In the genomic region with DNA sequence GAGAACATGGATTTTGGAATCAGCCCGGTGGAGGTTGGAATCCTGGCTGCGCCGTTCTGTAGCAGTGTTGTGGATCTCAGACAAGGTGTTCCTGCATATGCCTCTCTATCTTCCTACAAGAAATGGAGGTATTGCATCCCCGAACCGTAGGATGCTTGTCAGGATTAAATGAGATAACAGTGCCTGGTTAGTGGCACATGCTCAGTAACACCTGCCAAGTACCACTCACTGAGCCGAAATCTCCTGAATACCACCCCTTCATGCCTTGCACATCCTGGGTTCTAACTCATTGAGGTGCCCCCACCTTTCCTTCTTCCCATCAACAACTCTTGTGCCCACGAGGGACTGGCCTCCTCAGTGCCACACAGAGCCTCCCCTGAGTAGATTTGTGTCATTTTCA, we compare ENCODE assay signal across 30 cellular contexts.
DNase-seq lines count a peak whose midpoint lies in the region; ATAC-seq and TF ChIP-seq lines count a peak whose summit lies in the region.
"Had no signal": no experiment of that assay in that cellular context is flagged by ENCODE, and none has a peak within 500 bp of the region (broad histone marks: within the 10 kb centered on the region; RNA-seq: fewer than 3 reads in every experiment).

No MANE protein-coding gene starts in this region.

- TF ChIP-seq POLR2A in GM18505 (IDR thresholded peaks at IDR 0.05; ENCODE audit: borderline replicate concordance, extremely low read depth, insufficient read depth, insufficient read length) (no peak), upper lobe of left lung (IDR thresholded peaks at IDR 0.05) (no peak)

- in situ Hi-C loops in G401 (cut with HindIII; ENCODE audit: low sequenced_read_pairs) = no loop called here

- H3K36me3 ChIP-seq in muscle layer of colon (ENCODE audit: insufficient read depth, low read length) = no peaks in the 10 kb centered on the region
- no peaks in the 10 kb centered on the region for H3K36me3 ChIP-seq in upper lobe of left lung
- H3K36me3 ChIP-seq: ascending aorta, BLaER1, cardiac muscle cell, neutrophil, Peyer's patch, stomach, tibial nerve, WERI-Rb-1 had no signal

- no peak overlapping the region for H3K9ac ChIP-seq in muscle layer of colon (ENCODE audit: low read length)
- H3K9ac ChIP-seq: BLaER1 had no signal

- no peak for TF ChIP-seq CTCF in upper lobe of left lung (IDR thresholded peaks at IDR 0.05)

- no peaks in the 10 kb centered on the region for H3K27me3 ChIP-seq in muscle layer of colon (ENCODE audit: control insufficient read depth in 1 of 2, insufficient read depth in 2 of 2, low read length in 2 of 2)
- H3K27me3 ChIP-seq in upper lobe of left lung = no peaks in the 10 kb centered on the region
- H3K27me3 ChIP-seq: ascending aorta, BLaER1, cardiac muscle cell, foreskin keratinocyte, neutrophil, Peyer's patch, stomach, tibial nerve had no signal

- no peaks in the 10 kb centered on the region for H3K9me3 ChIP-seq in muscle layer of colon (ENCODE audit: low read length)
- H3K9me3 ChIP-seq in upper lobe of left lung = no peaks in the 10 kb centered on the region
- H3K9me3 ChIP-seq: ascending aorta, neutrophil, Peyer's patch, psoas muscle, stomach, tibial nerve had no signal

- WGBS in upper lobe of left lung, 2 donors = 92 to 94% methylated on average over 7 of the region's 7 CpGs

- ATAC-seq in GM18505 (IDR thresholded peaks at IDR 0.05; ENCODE audit: unreplicated experiment) = no peak
- no peak for ATAC-seq in upper lobe of left lung (ENCODE audit: low FRiP score in 2 of 2)
- ATAC-seq: esophagus mucosa; foreskin keratinocyte; naive thymus-derived CD4-positive, alpha-beta T cell; psoas muscle had no signal

- H3K27ac ChIP-seq in caudate nucleus (ENCODE audit: low read depth, low read length) = peak overlapping the region; percentile 79
- no peak overlapping the region for H3K27ac ChIP-seq in muscle layer of colon (ENCODE audit: low read depth, low read length)
- H3K27ac ChIP-seq in upper lobe of left lung = no peak overlapping the region
- H3K27ac ChIP-seq: ascending aorta, BLaER1, cardiac muscle cell, foreskin keratinocyte, neutrophil, psoas muscle, stomach, tibial nerve, WERI-Rb-1 had no signal

- H3K4me3 ChIP-seq in muscle layer of colon (ENCODE audit: low read depth in 1 of 2, low read length in 2 of 2) = peak overlapping the region; percentile 2 to 31
- H3K4me3 ChIP-seq in upper lobe of left lung = peak overlapping the region in 1 of 4 donors; percentile 20
- H3K4me3 ChIP-seq: BLaER1, cardiac muscle cell, Peyer's patch, psoas muscle, tibial nerve had no signal

- DNase-seq in Ammon's horn (ENCODE audit: low spot score) (peak; percentile 6), G401 (ENCODE audit: low spot score) (peak; percentile 74), caudate nucleus (lab: John Stamatoyannopoulos, UW) (peak in 4 of 61 donors; percentile 19 to 59 (median 36)), upper lobe of left lung (no peak)
- DNase-seq in activated CD4-positive, alpha-beta T cell treated with anti-CD3 and anti-CD28 coated beads, Interleukin-2, amount 50 U/mL, for 48 hours = no peak
- DNase-seq: activated CD4-positive, alpha-beta T cell treated with anti-CD3 and anti-CD28 coated beads, Interleukin-2, amount 10 ng/mL, durations not matched to agents 7 days and 5 days; activated effector memory CD4-positive, alpha-beta T cell treated with anti-CD3 and anti-CD28 coated beads, Interleukin-2, amount 50 U/mL, for 16 hours; activated naive CD8-positive, alpha-beta T cell treated with anti-CD3 and anti-CD28 coated beads for 36 hours; activated T-cell treated with anti-CD3 and anti-CD28 coated beads, Interleukin-2, amount 50 U/mL, for 24 hours; foreskin keratinocyte; Kasumi-1; kidney; MV-4-11; naive thymus-derived CD4-positive, alpha-beta T cell; NCI-H524; Peyer's patch; psoas muscle; SIG-M5; stimulated activated CD4-positive, alpha-beta T cell treated with anti-CD3 and anti-CD28 coated beads, Interleukin-4, amount 100 ng/mL, for 1 hour; stomach; T-helper 9 cell; WERI-Rb-1 had no signal

- H3K4me1 ChIP-seq in muscle layer of colon (ENCODE audit: insufficient read depth, low read length) = peaks cover 7% of the 10 kb centered on the region
- peaks cover 0 to 10% (median 7%) of the 10 kb centered on the region in 4 donors for H3K4me1 ChIP-seq in upper lobe of left lung
- H3K4me1 ChIP-seq: BLaER1, foreskin keratinocyte, psoas muscle had no signal

- TF ChIP-seq EP300 in upper lobe of left lung (IDR thresholded peaks at IDR 0.05) = no peak

Comparison
In these comparisons a context has a peak if more than half of its experiments do, and no peak if none do; other contexts are left out.
1. DNase-seq: peak in Ammon's horn (single experiment) and G401 (single experiment); none in activated CD4-positive, alpha-beta T cell treated with anti-CD3 and anti-CD28 coated beads, Interleukin-2, amount 50 U/mL, for 48 hours (0 of 2) and upper lobe of left lung (0 of 2).